Comparison of ENCODE assay signal across 11 cellular contexts in the genomic region with DNA sequence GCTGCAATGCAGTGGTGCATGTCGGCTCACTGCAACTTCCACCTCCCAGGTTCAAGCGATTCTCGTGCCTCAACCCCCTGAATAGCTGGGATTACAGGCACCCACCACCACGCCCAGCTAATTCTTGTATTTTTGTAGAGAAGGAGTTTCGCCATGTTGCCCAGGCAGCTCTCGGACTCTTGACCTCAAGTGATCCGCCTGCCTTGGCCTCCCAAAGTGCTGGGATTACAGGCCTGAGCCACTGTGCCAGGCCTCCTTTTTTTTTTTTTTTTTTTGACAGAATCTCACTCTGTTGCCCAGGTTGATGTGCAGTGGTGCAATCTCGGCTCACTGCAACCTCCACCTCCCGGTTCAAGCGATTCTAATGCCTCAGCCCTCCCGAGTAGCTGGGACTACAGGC. TPM values are rescaled to one million over a fixed set of nuclear protein-coding genes. Genes with fewer than 3 reads are reported as not detected.
A peak's percentile ranks its signal among the peaks of the same experiment; 100 is the strongest.
DNase-seq lines count a peak whose midpoint lies in the region; ATAC-seq and TF ChIP-seq lines count a peak whose summit lies in the region.
"Not testable (repeated sequence)": the region's sequence is repeated elsewhere in the genome, so short reads cannot be mapped to it uniquely, and the experiment has no call there.
"Had no signal": no experiment of that assay in that cellular context is flagged by ENCODE, and none has a peak within 500 bp of the region (broad histone marks: within the 10 kb centered on the region; RNA-seq: fewer than 3 reads in every experiment).

No MANE protein-coding gene starts in this region.

- DNase-seq in SK-N-SH; hepatocyte (ENCODE audit: low spot score): not testable (repeated sequence)

- peaks cover 21 to 65% (median 32%) of the 10 kb centered on the region in 10 experiments for H3K4me1 ChIP-seq in BLaER1 treated with 17β-estradiol and CSF1 and Interleukin-3, amounts not matched to agents 10 nM and 100 nM
- H3K4me1 ChIP-seq in SK-N-SH (ENCODE audit: control insufficient read depth in 1 of 2, insufficient read depth in 2 of 2, low read depth in 1 of 2, low read length in 1 of 2) = peaks cover 0 to 11% of the 10 kb centered on the region in 2 experiments; a peak in 1 of 4 replicates
- H3K4me1 ChIP-seq in hepatocyte (ENCODE audit: insufficient read depth) = not testable (repeated sequence)

- not testable (repeated sequence) for H3K27me3 Mint-ChIP-seq in IgD-negative memory B cell; activated naive CD4-positive, alpha-beta T cell treated with anti-CD3 and anti-CD28 coated beads, Interleukin-2, amount 50 U/mL, for 24 hours; nephron (ENCODE audit: low read depth); stimulated activated memory B cell treated with anti-CD40 and anti-IgM and Interleukin-4, amounts not matched to agents 10 μg/mL and 1 μg/mL and 100 μg/mL, for 72 hours

- POLR2A ChIA-PET in SK-N-SH (lab: Yijun Ruan, JAX) = not testable (repeated sequence)

- H3K27ac Mint-ChIP-seq in IgD-negative memory B cell (peak overlapping the region in 1 of 3 donors; percentile 23), nephron (peak overlapping the region in 1 of 3 experiments; percentile 44)
- not testable (repeated sequence) for H3K27ac Mint-ChIP-seq in activated naive CD4-positive, alpha-beta T cell treated with anti-CD3 and anti-CD28 coated beads, Interleukin-2, amount 50 U/mL, for 24 hours
- H3K27ac Mint-ChIP-seq in stimulated activated memory B cell treated with anti-CD40 and anti-IgM and Interleukin-4, amounts not matched to agents 10 μg/mL and 1 μg/mL and 100 μg/mL, for 72 hours = peak overlapping the region; percentile 51

- H3F3A ChIP-seq in SK-N-SH (replicated peaks; ENCODE audit: insufficient read depth) = not testable (repeated sequence)

- H3K9ac ChIP-seq in BLaER1 treated with 17β-estradiol and CSF1 and Interleukin-3, amounts not matched to agents 10 nM and 100 nM = peak overlapping the region in 10 of 11 experiments; percentile 83 to 92 (median 89); a peak in 15 of 22 replicates
- not testable (repeated sequence) for H3K9ac ChIP-seq in SK-N-SH

- not testable (repeated sequence) for H3K9me3 ChIP-seq in BLaER1 treated with 17β-estradiol and CSF1 and Interleukin-3, amounts not matched to agents 10 nM and 100 nM (replicated peaks in 1 of 11); SK-N-SH; hepatocyte (ENCODE audit: low read depth)

- peaks cover 0 to 14% (median 6%) of the 10 kb centered on the region in 11 experiments; a peak in 6 of 22 replicates for H3K36me3 ChIP-seq in BLaER1 treated with 17β-estradiol and CSF1 and Interleukin-3, amounts not matched to agents 10 nM and 100 nM
- not testable (repeated sequence) for H3K36me3 ChIP-seq in SK-N-SH (replicated peaks in 1 of 2; ENCODE audit: control insufficient read depth in 1 of 2, insufficient read depth in 2 of 2, low read length in 1 of 2); hepatocyte (replicated peaks; ENCODE audit: insufficient read depth, low read depth)

- not testable (repeated sequence) for H3K9me3 Mint-ChIP-seq in IgD-negative memory B cell; activated naive CD4-positive, alpha-beta T cell treated with anti-CD3 and anti-CD28 coated beads, Interleukin-2, amount 50 U/mL, for 24 hours; nephron; stimulated activated memory B cell treated with anti-CD40 and anti-IgM and Interleukin-4, amounts not matched to agents 10 μg/mL and 1 μg/mL and 100 μg/mL, for 72 hours

- not testable (repeated sequence) for H3K27me3 ChIP-seq in BLaER1 treated with 17β-estradiol and CSF1 and Interleukin-3, amounts not matched to agents 10 nM and 100 nM; SK-N-SH (ENCODE audit: insufficient read depth); hepatocyte

- TF ChIP-seq EP300 in SK-N-SH (IDR thresholded peaks at IDR 0.05; ENCODE audit: borderline replicate concordance in 1 of 2, low read depth in 1 of 2, low read length in 1 of 2) = not testable (repeated sequence)

- TF ChIP-seq RAD21 in SK-N-SH (IDR thresholded peaks at IDR 0.05; ENCODE audit: low read length) = not testable (repeated sequence)

- H3K9me2 ChIP-seq in SK-N-SH; hepatocyte (replicated peaks; ENCODE audit: insufficient read depth): not testable (repeated sequence)

- H2AFZ ChIP-seq in SK-N-SH (ENCODE audit: low read depth); hepatocyte: not testable (repeated sequence)

- H4K20me1 ChIP-seq in BLaER1 treated with 17β-estradiol and CSF1 and Interleukin-3, amounts not matched to agents 10 nM and 100 nM = peaks cover 0 to 59% (median 0%) of the 10 kb centered on the region in 11 experiments; a peak in 3 of 22 replicates
- H4K20me1 ChIP-seq in SK-N-SH (ENCODE audit: insufficient read depth); hepatocyte (ENCODE audit: insufficient read depth, poor library complexity, severe bottlenecking): not testable (repeated sequence)

- WGBS in SK-N-SH (ENCODE audit: low lambda C conversion rate) = 96% methylated on average over 11 of the region's 11 CpGs
- 94% methylated on average over 11 of the region's 11 CpGs for WGBS in hepatocyte (ENCODE audit: low lambda C conversion rate, missing lambda C conversion rate)

- peak overlapping the region in 8 of 11 experiments; percentile 13 to 96 (median 84); a peak in 10 of 22 replicates for H3K27ac ChIP-seq in BLaER1 treated with 17β-estradiol and CSF1 and Interleukin-3, amounts not matched to agents 10 nM and 100 nM
- H3K27ac ChIP-seq in SK-N-SH (ENCODE audit: low read depth in 2 of 2, low read length in 1 of 2); hepatocyte: not testable (repeated sequence)

- H3K4me1 Mint-ChIP-seq in IgD-negative memory B cell (peaks cover 15 to 25% (median 17%) of the 10 kb centered on the region in 3 donors), nephron (peaks cover 12% of the 10 kb centered on the region)
- H3K4me1 Mint-ChIP-seq in activated naive CD4-positive, alpha-beta T cell treated with anti-CD3 and anti-CD28 coated beads, Interleukin-2, amount 50 U/mL, for 24 hours = peaks cover 35% of the 10 kb centered on the region
- peaks cover 28% of the 10 kb centered on the region for H3K4me1 Mint-ChIP-seq in stimulated activated memory B cell treated with anti-CD40 and anti-IgM and Interleukin-4, amounts not matched to agents 10 μg/mL and 1 μg/mL and 100 μg/mL, for 72 hours

- not testable (repeated sequence) for ATAC-seq in stimulated activated memory B cell treated with anti-CD40 and anti-IgM and Interleukin-4, amounts not matched to agents 10 μg/mL and 1 μg/mL and 100 μg/mL, for 72 hours

- H3K79me2 ChIP-seq in SK-N-SH (ENCODE audit: insufficient read depth) (peaks cover 47% of the 10 kb centered on the region), hepatocyte (peaks cover 45% of the 10 kb centered on the region)

- not testable (repeated sequence) for H3K36me3 Mint-ChIP-seq in IgD-negative memory B cell; activated naive CD4-positive, alpha-beta T cell treated with anti-CD3 and anti-CD28 coated beads, Interleukin-2, amount 50 U/mL, for 24 hours; nephron (ENCODE audit: low read depth); stimulated activated memory B cell treated with anti-CD40 and anti-IgM and Interleukin-4, amounts not matched to agents 10 μg/mL and 1 μg/mL and 100 μg/mL, for 72 hours

- H3K4me2 ChIP-seq in BLaER1 treated with 17β-estradiol and CSF1 and Interleukin-3, amounts not matched to agents 10 nM and 100 nM = peak overlapping the region; percentile 77 to 95 (median 88)
- H3K4me2 ChIP-seq in SK-N-SH = 0 out of 2 replicates have a peak overlapping the region, but pooled peaks have one; percentile 84
- peak overlapping the region; percentile 72 for H3K4me2 ChIP-seq in hepatocyte

- CTCF ChIA-PET in SK-N-SH (lab: Yijun Ruan, JAX) = interaction anchor here (0.9 to 2.7 kb wide), 3 partner anchors 21 to 165 kb away, joined by 4 to 10 read pairs (median 4); no protein-coding TSS in a partner anchor

- H3K4me3 Mint-ChIP-seq in IgD-negative memory B cell (peak overlapping the region in 3 of 4 donors; percentile 47 to 98 (median 59)), nephron (peak overlapping the region; percentile 34 to 67 (median 62))
- peak overlapping the region; percentile 26 for H3K4me3 Mint-ChIP-seq in activated naive CD4-positive, alpha-beta T cell treated with anti-CD3 and anti-CD28 coated beads, Interleukin-2, amount 50 U/mL, for 24 hours
- H3K4me3 Mint-ChIP-seq in stimulated activated memory B cell treated with anti-CD40 and anti-IgM and Interleukin-4, amounts not matched to agents 10 μg/mL and 1 μg/mL and 100 μg/mL, for 72 hours = not testable (repeated sequence)

- peak overlapping the region in 2 of 10 experiments; percentile 73 to 74; a peak in 3 of 20 replicates for H3K4me3 ChIP-seq in BLaER1 treated with 17β-estradiol and CSF1 and Interleukin-3, amounts not matched to agents 10 nM and 100 nM
- H3K4me3 ChIP-seq in SK-N-SH (ENCODE audit: low read depth in 2 of 2, low read length in 1 of 2); hepatocyte: not testable (repeated sequence)

- not testable (repeated sequence) for TF ChIP-seq CTCF in SK-N-SH (IDR thresholded peaks at IDR 0.05); hepatocyte (IDR thresholded peaks at IDR 0.05; ENCODE audit: poor library complexity); nephron (IDR thresholded peaks at IDR 0.05; ENCODE audit: unreplicated experiment in 3 of 3)

RNA-seq across cellular contexts. Expression of gene EZH1, which starts 1.9 kb away (rescaled TPM):
- polyA plus RNA-seq in IgD-negative memory B cell (37.4 TPM), SK-N-SH (2012; rRNA removed) (28.6 and 42.9 TPM in 2 replicates), hepatocyte (9.5 and 18.4 TPM in 2 replicates)
- polyA plus RNA-seq in SK-N-SH (2012; cell fraction: cytosol; rRNA removed) = 13.3 and 14.4 TPM in 2 replicates
- polyA plus RNA-seq in SK-N-SH (2012; cell fraction: nucleus; rRNA removed) = 129 and 190 TPM in 2 replicates
- 12.5 and 22.5 TPM in 2 replicates for total RNA-seq in hepatocyte

RNA-seq across cellular contexts. Expression of gene RAMP2, which starts 18.1 kb away (rescaled TPM):
- not detected for polyA plus RNA-seq in IgD-negative memory B cell
- polyA plus RNA-seq in SK-N-SH (2012; rRNA removed) = 2.5 and 3.0 TPM in 2 replicates
- polyA plus RNA-seq in SK-N-SH (2012; cell fraction: cytosol; rRNA removed) = 2.3 and 2.9 TPM in 2 replicates
- 0.52 and 0.61 TPM in 2 replicates for polyA plus RNA-seq in SK-N-SH (2012; cell fraction: nucleus; rRNA removed)
- total RNA-seq in hepatocyte = 8.7 and 13.1 TPM in 2 replicates
- 48.7 and 62.3 TPM in 2 replicates for polyA plus RNA-seq in hepatocyte
- total RNA-seq: A172, MCF 10A, SJSA1 had no signal

RNA-seq across cellular contexts. Expression of gene VPS25, which starts 30.3 kb away (rescaled TPM):
- polyA plus RNA-seq in IgD-negative memory B cell = 45.6 TPM
- 127 and 158 TPM in 2 replicates for polyA plus RNA-seq in SK-N-SH (2012; rRNA removed)
- polyA plus RNA-seq in SK-N-SH (2012; cell fraction: cytosol; rRNA removed) = 112 and 145 TPM in 2 replicates
- polyA plus RNA-seq in SK-N-SH (2012; cell fraction: nucleus; rRNA removed) = 67.3 and 101 TPM in 2 replicates
- total RNA-seq in hepatocyte = 89.9 and 107 TPM in 2 replicates
- polyA plus RNA-seq in hepatocyte = 121 and 125 TPM in 2 replicates

RNA-seq across cellular contexts. Expression of gene WNK4, which starts 37.5 kb away (rescaled TPM):
- polyA plus RNA-seq in IgD-negative memory B cell (not detected), SK-N-SH (2012; rRNA removed) (8.7 and 12.5 TPM in 2 replicates), hepatocyte (1.7 and 2.2 TPM in 2 replicates)
- polyA plus RNA-seq in SK-N-SH (2012; cell fraction: cytosol; rRNA removed) = 4.5 and 6.2 TPM in 2 replicates
- 45.5 and 57.2 TPM in 2 replicates for polyA plus RNA-seq in SK-N-SH (2012; cell fraction: nucleus; rRNA removed)
- total RNA-seq in hepatocyte = 1.0 and 1.5 TPM in 2 replicates
- total RNA-seq: Right ventricle myocardium inferior, SJSA1 had no signal

RNA-seq across cellular contexts. Expression of gene COA3, which starts 55.6 kb away (rescaled TPM):
- polyA plus RNA-seq in IgD-negative memory B cell = 117 TPM
- polyA plus RNA-seq in SK-N-SH (2012; rRNA removed) = 90.5 and 103 TPM in 2 replicates
- polyA plus RNA-seq in SK-N-SH (2012; cell fraction: cytosol; rRNA removed) = 91.5 and 93.2 TPM in 2 replicates
- polyA plus RNA-seq in SK-N-SH (2012; cell fraction: nucleus; rRNA removed) = 36.0 and 45.7 TPM in 2 replicates
- 117 and 133 TPM in 2 replicates for total RNA-seq in hepatocyte
- polyA plus RNA-seq in hepatocyte = 219 and 252 TPM in 2 replicates

Comparison
In these comparisons a context has a peak if more than half of its experiments do, and no peak if none do; other contexts are left out.
1. RNA of gene RAMP2, which starts 18.1 kb away (polyA plus RNA-seq): 48.7 to 62.3 TPM in hepatocyte; 0.52 to 3.0 TPM in SK-N-SH and not detected in IgD-negative memory B cell (single experiment); every median in the first group is over 10 times any median in the second.
2. Peak in every context shown above with its lines, with median percentiles within 50 percentile points of each other: H3K4me2 ChIP-seq.